Comparison of ENCODE assay signal across 21 cellular contexts in the genomic region with DNA sequence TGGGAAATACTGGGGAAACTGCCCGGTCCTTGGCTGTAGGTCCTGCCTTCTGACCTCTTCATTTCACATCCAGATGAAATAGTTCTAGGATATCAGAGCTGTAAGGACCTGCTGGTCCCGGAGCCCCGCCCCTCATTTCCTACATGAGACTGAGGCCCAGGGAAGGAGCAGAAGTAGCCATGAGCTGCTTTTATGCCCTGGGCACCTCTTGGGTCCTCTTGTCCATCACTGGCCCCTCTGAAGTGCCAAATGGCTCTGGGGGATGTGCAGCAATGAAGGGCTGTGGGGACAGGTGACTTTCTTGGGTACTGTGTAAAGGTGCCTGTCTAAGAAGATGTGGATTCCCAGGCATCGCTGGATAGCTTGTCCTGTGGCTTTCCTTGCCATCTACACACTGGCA. TPM values are rescaled to one million over a fixed set of nuclear protein-coding genes. Genes with fewer than 3 reads are reported as not detected.
"Had no signal": no experiment of that assay in that cellular context is flagged by ENCODE, and none has a peak within 500 bp of the region (broad histone marks: within the 10 kb centered on the region; RNA-seq: fewer than 3 reads in every experiment).

No MANE protein-coding gene starts in this region.

- H3K36me3 ChIP-seq: MG63, SJCRH30 had no signal

- H3K27ac ChIP-seq: SJCRH30 had no signal

- ATAC-seq: SK-N-SH treated with all-trans-retinoic acid at 6 μM for 48 hours had no signal

- H3K27me3 ChIP-seq: MG63, SJCRH30 had no signal

- H3K9me3 ChIP-seq: MG63, SJCRH30 had no signal

- H3K4me3 ChIP-seq: MG63, SJCRH30 had no signal

- DNase-seq: KBM-7, MG63, NCI-H1092, NCI-H1105 treated with DMSO at 0.1 percent for 48 hours, NCI-H1417 treated with DMSO at 0.1 percent for 48 hours, NCI-H146, NCI-H1694 treated with DMSO at 0.1 percent for 48 hours, NCI-H1930, NCI-H2081, NCI-H2171, NCI-H226, NCI-H446, NCI-H510A, NCI-H524 treated with DMSO at 0.1 percent for 48 hours, NCI-H69, NCI-H774, RPMI8226, SHP77 treated with DMSO at 0.1 percent for 48 hours, SJCRH30 had no signal

RNA-seq across cellular contexts. Expression of a gene that starts 40.3 kb away (rescaled TPM):
- total RNA-seq: HT-29 had no signal
